Comparison of ENCODE assay signal across 24 cellular contexts in genomic region chr6:57044568-57044967, GRCh38.
"Had no signal": no experiment of that assay in that cellular context is flagged by ENCODE, and none has a peak within 500 bp of the region (broad histone marks: within the 10 kb centered on the region; RNA-seq: fewer than 3 reads in every experiment).

No MANE protein-coding gene starts in this region.

- H3K27ac Mint-ChIP-seq: dendritic cell treated with granulocyte-macrophage colony-stimulating factor and Interleukin-4, amounts not matched to agents 40 ng/mL and 50 ng/mL, for 4 days; effector memory CD8-positive, alpha-beta T cell; endodermal cell; mesothelial cell of epicardium had no signal

- H3K4me3 Mint-ChIP-seq: dendritic cell treated with granulocyte-macrophage colony-stimulating factor and Interleukin-4, amounts not matched to agents 40 ng/mL and 50 ng/mL, for 4 days; effector memory CD8-positive, alpha-beta T cell; endodermal cell had no signal

- H3K36me3 ChIP-seq: colonic mucosa, esophagus squamous epithelium, gastrocnemius medialis, lower lobe of right lung had no signal

- ATAC-seq: effector memory CD8-positive, alpha-beta T cell; esophagus mucosa; gastrocnemius medialis; heart right ventricle; left cardiac atrium; left lung; left ventricle myocardium superior; lower lobe of right lung; mucosa of descending colon had no signal

- DNase-seq: colonic mucosa; cortex of kidney; effector CD8-positive, alpha-beta T cell; effector memory CD8-positive, alpha-beta T cell; endodermal cell; erythroblast; esophagus squamous epithelium; foreskin fibroblast; foreskin melanocyte; gastrocnemius medialis; glutamatergic neuron; head of caudate nucleus; heart right ventricle; hippocampal formation; left cardiac atrium; left lung; left ventricle myocardium superior; lower lobe of right lung; mesenchymal stem cell; mucosa of descending colon had no signal

- H3K9me3 ChIP-seq: colonic mucosa, esophagus squamous epithelium, gastrocnemius medialis, left lung, lower lobe of right lung, mucosa of descending colon had no signal

- H3K4me3 ChIP-seq: colonic mucosa, esophagus squamous epithelium, gastrocnemius medialis, heart right ventricle, left lung, lower lobe of right lung, mucosa of descending colon had no signal

- H3K9me3 Mint-ChIP-seq: dendritic cell treated with granulocyte-macrophage colony-stimulating factor and Interleukin-4, amounts not matched to agents 40 ng/mL and 50 ng/mL, for 4 days; effector memory CD8-positive, alpha-beta T cell; endodermal cell had no signal

- H3K27ac ChIP-seq: colonic mucosa, epithelial cell of prostate, esophagus squamous epithelium, gastrocnemius medialis, heart right ventricle, left lung, lower lobe of right lung had no signal

- H3K27me3 ChIP-seq: colonic mucosa, left lung had no signal

- H3K4me1 ChIP-seq: colonic mucosa had no signal
